Comparison of ENCODE assay signal across 8 cellular contexts in genomic region chr19:27792576-27793127, GRCh38.
DNase-seq lines count a peak whose midpoint lies in the region; FAIRE-seq and TF ChIP-seq lines count a peak whose summit lies in the region.

No MANE protein-coding gene starts in this region.

- FAIRE-seq in H1 (lab: Jason Lieb, UNC), result no peak

- no peaks in the 10 kb centered on the region for H3K9me2 ChIP-seq in MM.1S (replicated peaks; ENCODE audit: insufficient read depth, low read length)

- 6% methylated on average over 6 of the region's 6 CpGs; no CpG with 5 or more reads in 1 of the 2 experiments for WGBS in H1 (ENCODE audit: extremely low coverage in 1 of 2, insufficient coverage in 1 of 2, insufficient read length in 1 of 2, insufficient replicate concordance in 2 of 2, low coverage in 1 of 2, low lambda C conversion rate in 2 of 2, missing lambda C conversion rate in 1 of 2), 2 experiments

- TF ChIP-seq EP300 in H1 (IDR thresholded peaks at IDR 0.05; ENCODE audit: borderline replicate concordance in 1 of 2, low read depth in 2 of 2, low read length in 2 of 2), result no peak

- peak overlapping the region; percentile 88 to 95 (median 92) for H3K27ac Mint-ChIP-seq in CD14-positive monocyte
- peak overlapping the region; percentile 90 for H3K27ac Mint-ChIP-seq in neural progenitor cell

- DNase-seq in CD14-positive monocyte (ENCODE audit: low spot score) (no peak), MM.1S (no peak), H1 (ENCODE audit: low read depth in 1 of 2, low spot score in 2 of 2) (no peak), neural progenitor cell (ENCODE audit: low spot score) (no peak), pons (ENCODE audit: low spot score) (no peak), SKM-1 treated with dmso at 0.1 percent for 144 hours (lab: John Stamatoyannopoulos, UW; ENCODE audit: unreplicated experiment) (no peak), SK-N-DZ (ENCODE audit: low spot score) (no peak), AG08396 (ENCODE audit: low spot score) (no peak)

- H2AK5ac ChIP-seq in H1 (ENCODE audit: low read depth, low read length), result no peak overlapping the region

- H3K9me3 Mint-ChIP-seq in CD14-positive monocyte (peaks cover 0 to 9% (median 0%) of the 10 kb centered on the region in 7 donors), neural progenitor cell (peaks cover 11% of the 10 kb centered on the region)

- intact Hi-C loops in CD14-positive monocyte (cut with micrococcal nuclease), result loop anchor here (2.0 to 10.0 kb wide), 2 partner anchors 16 to 1812 kb away; partner anchors contain the start of gene POP4 (in 1 of the 2)

- H3K36me3 Mint-ChIP-seq in CD14-positive monocyte, result peaks cover 7 to 20% of the 10 kb centered on the region in 2 donors
- peaks cover 12% of the 10 kb centered on the region for H3K36me3 Mint-ChIP-seq in neural progenitor cell

- H2AFZ ChIP-seq in MM.1S (ENCODE audit: low read length), result peak overlapping the region; percentile 87
- no peak overlapping the region for H2AFZ ChIP-seq in H1 (ENCODE audit: low read length)
- H2AFZ ChIP-seq in neural progenitor cell (replicated peaks), result peak overlapping the region; percentile 99

- H3K4me1 ChIP-seq in MM.1S (ENCODE audit: low read length), result peaks cover 8% of the 10 kb centered on the region; the same call in 1 of the 2 replicates
- peaks cover 0 to 9% (median 5%) of the 10 kb centered on the region in 4 experiments; a peak in 4 of 7 replicates for H3K4me1 ChIP-seq in H1 (replicated peaks in 1 of 4; ENCODE audit: control insufficient read depth in 3 of 4, insufficient read depth in 4 of 4, low read length in 3 of 4)
- H3K4me1 ChIP-seq in neural progenitor cell, result no peaks in the 10 kb centered on the region

- no peak overlapping the region for H4K8ac ChIP-seq in H1 (ENCODE audit: extremely low read depth, insufficient read depth, low read length)

- H3K27ac ChIP-seq in MM.1S (ENCODE audit: low read length), result peak overlapping the region; percentile 71; the same call in 1 of the 2 replicates
- no peak overlapping the region for H3K27ac ChIP-seq in H1 (ENCODE audit: low read depth, low read length)
- no peak overlapping the region for H3K27ac ChIP-seq in neural progenitor cell

- H2BK5ac ChIP-seq in H1 (ENCODE audit: low read depth, low read length), result no peak overlapping the region

- H3K79me2 ChIP-seq in MM.1S (ENCODE audit: low read length), result peaks cover 28% of the 10 kb centered on the region
- H3K79me2 ChIP-seq in H1 (ENCODE audit: control insufficient read depth in 1 of 2, insufficient read depth in 2 of 2, low read length in 2 of 2), result peaks cover 0 to 58% of the 10 kb centered on the region in 2 experiments; a peak in 3 of 4 replicates
- H3K79me2 ChIP-seq in neural progenitor cell (ENCODE audit: low read depth), result peaks cover 64% of the 10 kb centered on the region

- TF ChIP-seq POLR2A in H1 (IDR thresholded peaks at IDR 0.05; ENCODE audit: control extremely low read depth in 1 of 2, low read depth in 2 of 2, low read length in 2 of 2), result no peak

- H3K4me1 Mint-ChIP-seq in CD14-positive monocyte (peaks cover 33% of the 10 kb centered on the region), neural progenitor cell (peaks cover 8% of the 10 kb centered on the region)

- TF ChIP-seq CTCF in CD14-positive monocyte (IDR thresholded peaks at IDR 0.05) (no peak), MM.1S (IDR thresholded peaks at IDR 0.05; ENCODE audit: low read length) (no peak), H1 (IDR thresholded peaks at IDR 0.05; ENCODE audit: control extremely low read depth in 1 of 3, insufficient read depth in 1 of 3, low read depth in 1 of 3, low read length in 3 of 3) (no peak), neural progenitor cell (IDR thresholded peaks at IDR 0.05) (no peak)

- no peaks in the 10 kb centered on the region; the same call in 1 of the 2 replicates for H3K79me1 ChIP-seq in H1 (ENCODE audit: low read depth, low read length)

- no peak for TF ChIP-seq RAD21 in H1 (IDR thresholded peaks at IDR 0.05 in 1 of 2, conservative IDR thresholded peaks at IDR 0.05 in 1 of 2; ENCODE audit: low read depth in 2 of 2, low read length in 2 of 2)

- no peak overlapping the region for H4K91ac ChIP-seq in H1 (replicated peaks; ENCODE audit: insufficient read length, low read length)

- no peak overlapping the region for H2BK15ac ChIP-seq in H1 (ENCODE audit: low read length)

- H3K9ac ChIP-seq in MM.1S (ENCODE audit: low read length) (peak overlapping the region; percentile 64; the same call in 1 of the 2 replicates), H1 (replicated peaks in 1 of 4; ENCODE audit: extremely low read depth in 1 of 4, low read depth in 3 of 4, low read length in 3 of 4) (peak overlapping the region in 1 of 4 experiments; percentile 41; a peak in 1 of 7 replicates), neural progenitor cell (no peak overlapping the region)

- H3K9me3 ChIP-seq in MM.1S (replicated peaks; ENCODE audit: insufficient read depth, low read length) (no peaks in the 10 kb centered on the region), H1 (ENCODE audit: insufficient read depth in 2 of 2, low read depth in 1 of 2, low read length in 1 of 2) (no peaks in the 10 kb centered on the region), neural progenitor cell (ENCODE audit: low read depth) (no peaks in the 10 kb centered on the region)

- peak overlapping the region; percentile 96 for H3K4me3 ChIP-seq in MM.1S (ENCODE audit: low read length)
- peak overlapping the region; percentile 90 to 99 (median 96) for H3K4me3 ChIP-seq in H1 (ENCODE audit: extremely low read depth in 1 of 4, insufficient read depth in 2 of 4, low read depth in 3 of 4, low read length in 4 of 4)
- peak overlapping the region; percentile 83 for H3K4me3 ChIP-seq in neural progenitor cell

- H3K4me3 Mint-ChIP-seq in CD14-positive monocyte (peak overlapping the region; percentile 94 to 99), neural progenitor cell (peak overlapping the region; percentile 98)

- no peak overlapping the region for H2BK20ac ChIP-seq in H1 (ENCODE audit: low read length)

- POLR2A ChIA-PET in H1 (lab: Charles Lee; ENCODE audit: partially characterized antibody), result interaction anchor here (1.1 kb wide), 1 partner anchor 13 kb away, joined by 3 read pairs; no protein-coding TSS in a partner anchor

- H3K23me2 ChIP-seq in H1 (ENCODE audit: low read depth, low read length), result no peaks in the 10 kb centered on the region

- no peak overlapping the region for H4K5ac ChIP-seq in H1 (ENCODE audit: insufficient read length, low read depth, low read length)

- H3K27me3 Mint-ChIP-seq in CD14-positive monocyte (ENCODE audit: low read depth in 3 of 3) (peaks cover 0 to 3% (median 0%) of the 10 kb centered on the region in 3 donors), neural progenitor cell (ENCODE audit: insufficient read depth, low read depth) (no peaks in the 10 kb centered on the region)

- H4K20me1 ChIP-seq in MM.1S (ENCODE audit: insufficient read depth, low read length), result no peaks in the 10 kb centered on the region
- peaks cover 8% of the 10 kb centered on the region in 2 experiments for H4K20me1 ChIP-seq in H1 (replicated peaks in 1 of 2; ENCODE audit: control insufficient read depth in 1 of 2, insufficient read depth in 2 of 2, low read length in 2 of 2)
- peaks cover 12% of the 10 kb centered on the region for H4K20me1 ChIP-seq in neural progenitor cell (ENCODE audit: low read depth)

- no peak overlapping the region for H2BK12ac ChIP-seq in H1 (ENCODE audit: low read depth, low read length)

- peak overlapping the region; percentile 97 for H3K4me2 ChIP-seq in MM.1S (ENCODE audit: low read depth, low read length)
- H3K4me2 ChIP-seq in H1 (ENCODE audit: insufficient read depth in 1 of 2, low read depth in 2 of 2, low read length in 2 of 2), result peak overlapping the region; percentile 65 to 94
- H3K4me2 ChIP-seq in neural progenitor cell, result peak overlapping the region; percentile 75

- no peak overlapping the region for H2BK120ac ChIP-seq in H1 (replicated peaks; ENCODE audit: low read depth, low read length)

- H3K23ac ChIP-seq in H1 (ENCODE audit: insufficient read length), result no peak overlapping the region

- no peak overlapping the region; the same call in 1 of the 2 replicates for H3K18ac ChIP-seq in H1 (ENCODE audit: extremely low read depth, low read length)

- H3F3A ChIP-seq in MM.1S (ENCODE audit: insufficient read depth, low read length), result peaks cover 9% of the 10 kb centered on the region
- H3F3A ChIP-seq in neural progenitor cell (ENCODE audit: low read depth), result peaks cover 9% of the 10 kb centered on the region

- H3K27me3 ChIP-seq in MM.1S (replicated peaks; ENCODE audit: insufficient read depth, low read length), result no peaks in the 10 kb centered on the region
- no peaks in the 10 kb centered on the region for H3K27me3 ChIP-seq in H1 (replicated peaks in 1 of 4; ENCODE audit: control insufficient read depth in 3 of 4, extremely low read depth in 1 of 4, insufficient read depth in 3 of 4, low read length in 3 of 4)
- H3K27me3 ChIP-seq in neural progenitor cell, result no peaks in the 10 kb centered on the region

- H3K36me3 ChIP-seq in MM.1S (replicated peaks; ENCODE audit: insufficient read depth, low read length), result no peaks in the 10 kb centered on the region
- H3K36me3 ChIP-seq in H1 (ENCODE audit: control insufficient read depth in 2 of 4, insufficient read depth in 4 of 4, low read length in 3 of 4), result no peaks in the 10 kb centered on the region; a peak in 1 of 8 replicates
- no peaks in the 10 kb centered on the region for H3K36me3 ChIP-seq in neural progenitor cell

- CTCF ChIA-PET in H1 (lab: Charles Lee; ENCODE audit: partially characterized antibody), result interaction anchor here (0.6 to 1.6 kb wide), 2 partner anchors 15 to 528 kb away, joined by 3 read pairs; no protein-coding TSS in a partner anchor

- no peak overlapping the region for H3K4ac ChIP-seq in H1 (replicated peaks; ENCODE audit: insufficient read length, low read depth, low read length)

- H3K14ac ChIP-seq in H1 (ENCODE audit: insufficient read length), result no peak overlapping the region

- H3K56ac ChIP-seq in H1 (replicated peaks; ENCODE audit: insufficient read length, low read depth, low read length), result no peak overlapping the region

TF ChIP-seq in H1, 55 proteins besides CTCF, POLR2A, EP300 and RAD21 (continues in another document):
- TF ChIP-seq TEAD4 (IDR thresholded peaks at IDR 0.05; ENCODE audit: low read depth, low read length) (no peak), RXRA (IDR thresholded peaks at IDR 0.05; ENCODE audit: insufficient read depth, low read depth, low read length) (no peak), ATF3 (IDR thresholded peaks at IDR 0.05; ENCODE audit: insufficient read depth, low read depth, low read length) (no peak), JUN (IDR thresholded peaks at IDR 0.05; ENCODE audit: low read depth, low read length) (no peak), ASH2L (IDR thresholded peaks at IDR 0.05; ENCODE audit: low read length) (no peak)
